ENCODE assay signal across 8 cellular contexts in genomic region chr11:94129505-94130335, GRCh38.
A peak's percentile ranks its signal among the peaks of the same experiment; 100 is the strongest.
DNase-seq lines count a peak whose midpoint lies in the region; ATAC-seq lines count a peak whose summit lies in the region.

No MANE protein-coding gene starts in this region.

- H3K4me3 ChIP-seq in duodenal mucosa (ENCODE audit: low read depth in 1 of 2, low read length in 2 of 2): peak overlapping the region; percentile 84 to 93
- peak overlapping the region; percentile 92 for H3K4me3 ChIP-seq in mucosa of stomach (ENCODE audit: low read length)

- DNase-seq in DMS79 treated with DMSO at 0.1 percent for 48 hours (lab: John Stamatoyannopoulos, UW) (peak; percentile 67), DMS79 (lab: John Stamatoyannopoulos, UW) (no peak), NCI-H1105 treated with DMSO at 0.1 percent for 48 hours (lab: John Stamatoyannopoulos, UW) (peak; percentile 19)
- no peak for DNase-seq in stimulated activated CD8-positive, alpha-beta memory T cell treated with anti-CD3 and anti-CD28 coated beads, Interleukin-4, amount 100 ng/mL, for 48 hours

- H3K9ac ChIP-seq in duodenal mucosa (ENCODE audit: low read depth in 1 of 2, low read length in 2 of 2) (peak overlapping the region; percentile 77 to 85), mucosa of stomach (ENCODE audit: low read length) (peak overlapping the region; percentile 81)

- H3K9me3 ChIP-seq in duodenal mucosa (ENCODE audit: control insufficient read depth in 1 of 2, low read length in 2 of 2) (no peaks in the 10 kb centered on the region), mucosa of stomach (ENCODE audit: control insufficient read depth, low read length) (no peaks in the 10 kb centered on the region)

- H3K27ac ChIP-seq in duodenal mucosa (ENCODE audit: low read depth, low read length): peak overlapping the region; percentile 95

- H3K4me1 ChIP-seq in duodenal mucosa (ENCODE audit: control insufficient read depth in 1 of 2, insufficient read depth in 2 of 2, low read length in 2 of 2) (peaks cover 31 to 43% of the 10 kb centered on the region in 2 donors), mucosa of stomach (ENCODE audit: control insufficient read depth, insufficient read depth, low read length) (peaks cover 26% of the 10 kb centered on the region)

- H3K27me3 ChIP-seq in duodenal mucosa (ENCODE audit: control insufficient read depth in 1 of 2, insufficient read depth in 2 of 2, low read length in 2 of 2): no peaks in the 10 kb centered on the region
- H3K27me3 ChIP-seq in mucosa of stomach (ENCODE audit: control insufficient read depth, insufficient read depth, low read length): no peaks in the 10 kb centered on the region

- H3K36me3 ChIP-seq in duodenal mucosa (ENCODE audit: control insufficient read depth in 1 of 2, insufficient read depth in 2 of 2, low read length in 2 of 2) (no peaks in the 10 kb centered on the region), mucosa of stomach (ENCODE audit: control insufficient read depth, insufficient read depth, low read length) (no peaks in the 10 kb centered on the region)

- ATAC-seq in GM19324 (IDR thresholded peaks at IDR 0.05; ENCODE audit: low FRiP score, unreplicated experiment) (no peak), GM19328 (IDR thresholded peaks at IDR 0.05; ENCODE audit: unreplicated experiment) (no peak)

Comparison
In these comparisons a context has a peak if more than half of its experiments do, and no peak if none do; other contexts are left out.
1. DNase-seq: peak in DMS79 treated with DMSO at 0.1 percent for 48 hours (single experiment) and NCI-H1105 treated with DMSO at 0.1 percent for 48 hours (single experiment); none in DMS79 (single experiment) and stimulated activated CD8-positive, alpha-beta memory T cell treated with anti-CD3 and anti-CD28 coated beads, Interleukin-4, amount 100 ng/mL, for 48 hours (single experiment).